Comparison of ENCODE assay signal across 8 cellular contexts in genomic region chr12:120538281-120539156, GRCh38. TPM values are rescaled to one million over a fixed set of nuclear protein-coding genes. Genes with fewer than 3 reads are reported as not detected.
A peak's percentile ranks its signal among the peaks of the same experiment; 100 is the strongest.
DNase-seq lines count a peak whose midpoint lies in the region; ATAC-seq and TF ChIP-seq lines count a peak whose summit lies in the region.

No MANE protein-coding gene starts in this region.

- H3K9ac ChIP-seq in DND-41 (ENCODE audit: low read depth, low read length), result peak overlapping the region; percentile 18; the same call in 1 of the 2 replicates
- H3K9ac ChIP-seq in colonic mucosa (ENCODE audit: low read depth in 2 of 2, low read length in 2 of 2), result peak overlapping the region; percentile 26 to 98
- no peak overlapping the region for H3K9ac ChIP-seq in mesendoderm (ENCODE audit: low read length)

- H3K27ac ChIP-seq in DND-41 (ENCODE audit: low read length), result no peak overlapping the region
- H3K27ac ChIP-seq in colonic mucosa, result peak overlapping the region; percentile 63
- H3K27ac ChIP-seq in mesendoderm (ENCODE audit: low read depth, low read length), result no peak overlapping the region

- peak overlapping the region; percentile 64 for H3K4me2 ChIP-seq in DND-41 (ENCODE audit: insufficient read depth, low read length)
- no peak overlapping the region for H3K4me2 ChIP-seq in mesendoderm (ENCODE audit: low read length)

- H3K4me1 ChIP-seq in DND-41 (ENCODE audit: insufficient read depth, low read length) (peaks cover 47% of the 10 kb centered on the region), colonic mucosa (peaks cover 35% of the 10 kb centered on the region), mesendoderm (ENCODE audit: control insufficient read depth, low read depth, low read length) (peaks cover 4% of the 10 kb centered on the region)

- H4K5ac ChIP-seq in mesendoderm (ENCODE audit: low read length), result no peak overlapping the region

- DNase-seq in DND-41, result no peak
- DNase-seq in NCI-H2029 treated with DMSO at 0.1 percent for 48 hours (lab: John Stamatoyannopoulos, UW), result peak; percentile 57
- DNase-seq in colonic mucosa, result peak; percentile 80
- no peak for DNase-seq in mesendoderm
- no peak for DNase-seq in NCI-H774 (lab: John Stamatoyannopoulos, UW)
- DNase-seq in GM10266 (ENCODE audit: extremely low spot score), result no peak

- no CpG with 5 or more reads among the region's 6 CpGs for WGBS in mesendoderm (ENCODE audit: extremely low coverage, insufficient coverage, low lambda C conversion rate)

- H3K27me3 ChIP-seq in DND-41 (ENCODE audit: insufficient read depth, low read length, poor library complexity), result no peaks in the 10 kb centered on the region
- no peaks in the 10 kb centered on the region for H3K27me3 ChIP-seq in colonic mucosa
- H3K27me3 ChIP-seq in mesendoderm (ENCODE audit: insufficient read depth, low read length, poor library complexity), result no peaks in the 10 kb centered on the region

- H4K8ac ChIP-seq in mesendoderm (ENCODE audit: low read depth, low read length), result no peak overlapping the region

- peaks cover 66% of the 10 kb centered on the region for H3K36me3 ChIP-seq in DND-41 (ENCODE audit: insufficient read depth, low read length)
- H3K36me3 ChIP-seq in colonic mucosa, result no peaks in the 10 kb centered on the region
- no peaks in the 10 kb centered on the region for H3K36me3 ChIP-seq in mesendoderm (ENCODE audit: control insufficient read depth, insufficient read depth, low read length)

- no peak overlapping the region for H3K18ac ChIP-seq in mesendoderm (ENCODE audit: low read length)

- H2AK5ac ChIP-seq in mesendoderm (ENCODE audit: low read length), result no peak overlapping the region

- H3K23ac ChIP-seq in mesendoderm (ENCODE audit: low read length), result no peak overlapping the region

- H4K20me1 ChIP-seq in DND-41 (ENCODE audit: insufficient read depth, low read length), result peaks cover 73% of the 10 kb centered on the region

- peaks cover 12% of the 10 kb centered on the region for H3K79me1 ChIP-seq in mesendoderm (ENCODE audit: low read length)

- H3K79me2 ChIP-seq in DND-41 (ENCODE audit: insufficient read depth, low read length) (peaks cover 97% of the 10 kb centered on the region), mesendoderm (ENCODE audit: control insufficient read depth, insufficient read depth, low read length) (peaks cover 75% of the 10 kb centered on the region)

- peak overlapping the region; percentile 37 for H3K56ac ChIP-seq in mesendoderm (ENCODE audit: low read length)

- no peak for ATAC-seq in DND-41 (ENCODE audit: insufficient read depth, low read depth)
- no peak for ATAC-seq in HG03280 (IDR thresholded peaks at IDR 0.05; ENCODE audit: unreplicated experiment)
- ATAC-seq in HG03571 (IDR thresholded peaks at IDR 0.05; ENCODE audit: unreplicated experiment), result no peak

- TF ChIP-seq CTCF in DND-41 (IDR thresholded peaks at IDR 0.05; ENCODE audit: borderline replicate concordance, extremely low read depth, low read length, poor library complexity, severe bottlenecking) (no peak), colonic mucosa (IDR thresholded peaks at IDR 0.05) (no peak), GM10266 (IDR thresholded peaks at IDR 0.05; ENCODE audit: control insufficient read depth, insufficient read depth, low read depth, missing control alignments) (no peak)

- intact Hi-C loops in colonic mucosa (cut with DNase I), result no loop called here

- H3K4ac ChIP-seq in mesendoderm (ENCODE audit: low read depth, low read length), result no peak overlapping the region

- H2BK5ac ChIP-seq in mesendoderm (ENCODE audit: low read length), result no peak overlapping the region

- H2BK15ac ChIP-seq in mesendoderm (replicated peaks; ENCODE audit: low read depth), result no peak overlapping the region

- H2BK120ac ChIP-seq in mesendoderm (ENCODE audit: low read depth, low read length), result no peak overlapping the region

- H3K4me3 ChIP-seq in DND-41 (ENCODE audit: low read depth in 1 of 2, low read length in 2 of 2) (no peak overlapping the region; a peak in 1 of 4 replicates), colonic mucosa (peak overlapping the region; percentile 77), mesendoderm (ENCODE audit: low read length) (no peak overlapping the region)

- no peak overlapping the region for H2AFZ ChIP-seq in DND-41 (ENCODE audit: low read depth, low read length)

- no peaks in the 10 kb centered on the region for H3K9me3 ChIP-seq in DND-41 (ENCODE audit: insufficient read depth, low read length, severe bottlenecking)
- no peaks in the 10 kb centered on the region for H3K9me3 ChIP-seq in colonic mucosa

RNA-seq across cellular contexts. Expression of gene RNF10, which starts 4.4 kb away (rescaled TPM):
- 100 to 1,000 TPM; 199 to 226 TPM for total RNA-seq in colonic mucosa
- polyA plus RNA-seq in mesendoderm (2013, experiment 1 of 2), result 131 TPM
- polyA plus RNA-seq in mesendoderm (2013, experiment 2 of 2), result 137 TPM

RNA-seq across cellular contexts. Expression of gene COQ5, which starts 9.6 kb away (rescaled TPM):
- 10 to 100 TPM; 35.8 to 46.6 TPM for total RNA-seq in colonic mucosa
- 26.5 TPM for polyA plus RNA-seq in mesendoderm (2013, experiment 1 of 2)
- 25.9 TPM for polyA plus RNA-seq in mesendoderm (2013, experiment 2 of 2)

RNA-seq across cellular contexts. Expression of gene DYNLL1, which starts 42.6 kb away (rescaled TPM):
- total RNA-seq in colonic mucosa, result 100 to 1,000 TPM; 359 to 463 TPM
- polyA plus RNA-seq in mesendoderm (2013, experiment 1 of 2), result 544 TPM
- polyA plus RNA-seq in mesendoderm (2013, experiment 2 of 2), result 543 TPM

RNA-seq across cellular contexts. Expression of gene POP5, which starts 42.7 kb away (rescaled TPM):
- total RNA-seq in colonic mucosa, result 10 to 100 TPM; 22.8 to 77.7 TPM
- 45.5 TPM for polyA plus RNA-seq in mesendoderm (2013, experiment 1 of 2)
- polyA plus RNA-seq in mesendoderm (2013, experiment 2 of 2), result 44.6 TPM

Comparison
In these comparisons a context has a peak if more than half of its experiments do, and no peak if none do; other contexts are left out.
1. DNase-seq: peak in NCI-H2029 treated with DMSO at 0.1 percent for 48 hours (single experiment) and colonic mucosa (single experiment); none in DND-41 (single experiment), mesendoderm (single experiment), NCI-H774 (single experiment) and GM10266 (single experiment).